ENCODE assay signal across 1 cellular context in the genomic region with DNA sequence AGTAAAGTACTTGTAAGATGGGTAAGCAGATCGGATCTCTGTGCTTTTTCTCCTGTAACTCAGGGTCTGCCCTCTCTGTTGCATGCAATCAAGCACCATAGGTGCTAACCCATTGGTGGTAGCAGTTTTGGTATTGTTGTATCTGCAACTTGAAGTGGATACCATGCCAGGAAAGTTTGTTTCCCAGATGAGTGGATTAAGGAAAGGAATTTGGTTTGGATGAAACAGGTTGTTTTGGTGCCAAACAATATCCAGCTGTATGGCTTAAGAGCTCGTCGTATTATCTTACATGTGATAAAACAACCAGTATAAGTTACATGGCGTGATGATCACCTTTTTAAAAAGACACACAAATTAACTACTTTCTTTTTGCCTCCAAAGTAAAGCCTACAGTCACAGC.
TF ChIP-seq lines count a peak whose summit lies in the region.

No MANE protein-coding gene starts in this region.

TF ChIP-seq in H1, 55 proteins besides CTCF, POLR2A, EP300 and RAD21 (continued from another document):
- TF ChIP-seq RBBP5 (IDR thresholded peaks at IDR 0.05; ENCODE audit: borderline replicate concordance, low read depth, low read length) (no peak), GABPA (IDR thresholded peaks at IDR 0.05; ENCODE audit: borderline replicate concordance, insufficient read depth, low read length) (no peak), SP2 (IDR thresholded peaks at IDR 0.05; ENCODE audit: low read length) (no peak), POLR2AphosphoS5 (IDR thresholded peaks at IDR 0.05; ENCODE audit: low read depth, low read length) (no peak), KDM5A (IDR thresholded peaks at IDR 0.05; ENCODE audit: low read length) (no peak)
